In the genomic region with DNA sequence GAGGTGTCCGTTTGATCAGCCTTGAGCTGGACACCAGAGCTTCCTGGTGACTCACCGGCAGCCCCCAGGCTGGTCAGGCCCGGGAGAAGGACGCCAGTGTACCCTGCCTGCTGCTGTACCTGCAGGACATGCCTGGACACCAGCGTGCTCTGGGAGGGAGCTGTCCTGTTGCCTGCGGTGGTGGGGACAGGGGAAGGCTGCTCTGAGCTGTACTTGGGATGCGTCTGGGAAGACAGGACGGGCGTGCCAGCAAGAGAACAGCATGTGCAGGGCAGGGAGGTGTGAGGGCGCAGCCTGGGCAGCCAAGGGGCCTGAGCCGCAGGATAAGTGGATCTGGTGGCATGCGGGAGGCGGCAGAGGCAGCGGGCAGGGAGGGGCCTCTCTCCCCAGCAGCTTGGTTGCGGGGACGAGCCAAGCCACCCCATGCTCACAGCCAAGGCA, we compare ENCODE assay signal across 10 cellular contexts. TPM values are rescaled to one million over a fixed set of nuclear protein-coding genes. Genes with fewer than 3 reads are reported as not detected.
DNase-seq lines count a peak whose midpoint lies in the region; ATAC-seq, FAIRE-seq and TF ChIP-seq lines count a peak whose summit lies in the region.
"Had no signal": no experiment of that assay in that cellular context is flagged by ENCODE, and none has a peak within 500 bp of the region (broad histone marks: within the 10 kb centered on the region; RNA-seq: fewer than 3 reads in every experiment).

No MANE protein-coding gene starts in this region.

- H3K27ac ChIP-seq in keratinocyte (ENCODE audit: control insufficient read depth, insufficient read depth, low read length) (no peak overlapping the region), stomach smooth muscle (ENCODE audit: low read length) (no peak overlapping the region)

- peak; percentile 49 for DNase-seq in activated CD8-positive, alpha-beta memory T cell treated with anti-CD3 and anti-CD28 coated beads, Interleukin-2, amount 50 U/mL, for 48 hours
- no peak for DNase-seq in activated CD8-positive, alpha-beta memory T cell treated with anti-CD3 and anti-CD28 coated beads for 24 hours
- DNase-seq in central memory CD8-positive, alpha-beta T cell (ENCODE audit: low spot score in 2 of 2) = no peak
- peak; percentile 38 for DNase-seq in keratinocyte (ENCODE audit: low read depth, low spot score)
- DNase-seq in occipital lobe (lab: John Stamatoyannopoulos, UW) = no peak
- DNase-seq in OCI-M1 (lab: John Stamatoyannopoulos, UW) = no peak

- H3K9me1 ChIP-seq in keratinocyte (ENCODE audit: control insufficient read depth, extremely low read depth, insufficient read depth, low read length) = no peaks in the 10 kb centered on the region

- H4K20me1 ChIP-seq in keratinocyte (ENCODE audit: control insufficient read depth, extremely low read depth, insufficient read depth, low read length) = no peaks in the 10 kb centered on the region

- no peaks in the 10 kb centered on the region for H3K9me3 Mint-ChIP-seq in central memory CD8-positive, alpha-beta T cell
- H3K9me3 Mint-ChIP-seq: T-helper 1 cell treated with Interleukin-12 subunit alpha and Interleukin-12 subunit beta and Interleukin-4 antibody, amounts not matched to agents 30 μg/mL and 1 μg/mL, for 36 hours had no signal

- peak overlapping the region; percentile 76 for H3K4me2 ChIP-seq in keratinocyte (ENCODE audit: control insufficient read depth, extremely low read depth, insufficient read depth, low read depth, low read length)

- TF ChIP-seq CTCF in keratinocyte (optimal IDR thresholded peaks at IDR 0.05 in 1 of 3, IDR thresholded peaks at IDR 0.05 in 1 of 3, conservative IDR thresholded peaks at IDR 0.05 in 1 of 3; ENCODE audit: extremely low read depth in 1 of 3, insufficient read depth in 2 of 3, low read length in 3 of 3) = no peak

- H3K27me3 Mint-ChIP-seq in central memory CD8-positive, alpha-beta T cell = peaks cover 39% of the 10 kb centered on the region

- H3K9me3 ChIP-seq in keratinocyte (ENCODE audit: control insufficient read depth, low read depth, low read length) (no peaks in the 10 kb centered on the region), stomach smooth muscle (ENCODE audit: control insufficient read depth in 2 of 2, low read length in 2 of 2) (no peaks in the 10 kb centered on the region)

- peaks cover 5% of the 10 kb centered on the region for H3K36me3 Mint-ChIP-seq in central memory CD8-positive, alpha-beta T cell (ENCODE audit: insufficient read depth)

- H3K4me3 Mint-ChIP-seq in central memory CD8-positive, alpha-beta T cell = peak overlapping the region; percentile 27

- H3K27me3 ChIP-seq in keratinocyte (ENCODE audit: control insufficient read depth, extremely low read depth, insufficient read depth, low read length) (peaks cover 4% of the 10 kb centered on the region), stomach smooth muscle (ENCODE audit: control insufficient read depth in 1 of 2, insufficient read depth in 2 of 2, low read length in 2 of 2) (peaks cover 0 to 5% of the 10 kb centered on the region in 2 donors)

- H3K4me3 ChIP-seq in keratinocyte (ENCODE audit: control insufficient read depth in 2 of 3, extremely low read depth in 1 of 3, insufficient read depth in 2 of 3, low read depth in 1 of 3, low read length in 3 of 3) (peak overlapping the region in 2 of 3 experiments; percentile 5 to 42), stomach smooth muscle (ENCODE audit: low read length in 2 of 2) (peak overlapping the region; percentile 36 to 68)

- H3K9ac ChIP-seq in keratinocyte (ENCODE audit: control insufficient read depth, extremely low read depth, insufficient read depth, low read length) (peak overlapping the region; percentile 31), stomach smooth muscle (ENCODE audit: low read length in 2 of 2) (no peak overlapping the region)

- ATAC-seq in central memory CD8-positive, alpha-beta T cell (replicated peaks; ENCODE audit: extremely low read depth, poor library complexity, severe bottlenecking) = no peak
- no peak for ATAC-seq in GM21528 (IDR thresholded peaks at IDR 0.05; ENCODE audit: low FRiP score, unreplicated experiment)

- H2AFZ ChIP-seq in keratinocyte (ENCODE audit: control insufficient read depth, low read length) = peak overlapping the region; percentile 86

- H3K79me2 ChIP-seq in keratinocyte (ENCODE audit: control insufficient read depth, insufficient read depth, low read length) = no peaks in the 10 kb centered on the region

- dilution Hi-C loops in keratinocyte (cut with MboI; ENCODE audit: extremely low pct_ligation_motif_present, low sequenced_read_pairs) = no loop called here

- peaks cover 13% of the 10 kb centered on the region for H3K4me1 Mint-ChIP-seq in central memory CD8-positive, alpha-beta T cell

- FAIRE-seq in keratinocyte (lab: Jason Lieb, UNC) = peak; percentile 67

- no peak overlapping the region for H3K27ac Mint-ChIP-seq in central memory CD8-positive, alpha-beta T cell (ENCODE audit: low read depth)
- H3K27ac Mint-ChIP-seq: T-helper 1 cell treated with Interleukin-12 subunit alpha and Interleukin-12 subunit beta and Interleukin-4 antibody, amounts not matched to agents 30 μg/mL and 1 μg/mL, for 36 hours had no signal

- H3K4me1 ChIP-seq in keratinocyte (ENCODE audit: control insufficient read depth, extremely low read depth, insufficient read depth, low read length) (peaks cover 22% of the 10 kb centered on the region), stomach smooth muscle (ENCODE audit: control insufficient read depth, insufficient read depth, low read length) (peaks cover 21% of the 10 kb centered on the region)

- H3K36me3 ChIP-seq in keratinocyte (ENCODE audit: control insufficient read depth in 2 of 2, extremely low read depth in 1 of 2, insufficient read depth in 2 of 2, low read length in 2 of 2) (no peaks in the 10 kb centered on the region), stomach smooth muscle (ENCODE audit: control insufficient read depth in 2 of 2, insufficient read depth in 2 of 2, low read length in 2 of 2) (no peaks in the 10 kb centered on the region)

RNA-seq across cellular contexts. Expression of gene TTLL11, which starts 32.8 kb away (rescaled TPM):
- 7.6 to 8.5 TPM (median 8.0 TPM) in 3 replicates for polyA plus RNA-seq in keratinocyte
- polyA plus RNA-seq in keratinocyte (2011; ENCODE audit: low read depth) = 1.4 TPM
- polyA plus RNA-seq in keratinocyte (2011; cell fraction: cytosol; rRNA removed) = 6.7 and 8.0 TPM in 2 replicates
- 12.3 and 19.0 TPM in 2 replicates for polyA plus RNA-seq in keratinocyte (2011; cell fraction: nucleus; rRNA removed)
- 3.3 and 8.1 TPM in 2 replicates for polyA plus RNA-seq in keratinocyte (2012; ENCODE audit: low replicate concordance)
- 7.4 to 13.2 TPM (median 10.3 TPM) in 3 replicates for polyA minus RNA-seq in keratinocyte
- 7.3 TPM for polyA minus RNA-seq in keratinocyte (2011; cell fraction: cytosol; rRNA and poly(A)+ RNA removed)
- 7.8 and 12.6 TPM in 2 replicates for polyA minus RNA-seq in keratinocyte (2011; cell fraction: nucleus; rRNA and poly(A)+ RNA removed)
- 26.8 TPM for total RNA-seq in occipital lobe

RNA-seq across cellular contexts. Expression of gene NDUFA8, which starts 33.7 kb away (rescaled TPM):
- 87.9 to 105 TPM (median 90.9 TPM) in 3 replicates for polyA plus RNA-seq in keratinocyte
- 67.3 TPM for polyA plus RNA-seq in keratinocyte (2011; ENCODE audit: low read depth)
- 78.3 and 81.9 TPM in 2 replicates for polyA plus RNA-seq in keratinocyte (2011; cell fraction: cytosol; rRNA removed)
- polyA plus RNA-seq in keratinocyte (2011; cell fraction: nucleus; rRNA removed) = 42.8 and 43.5 TPM in 2 replicates
- 72.5 and 90.2 TPM in 2 replicates for polyA plus RNA-seq in keratinocyte (2012; ENCODE audit: low replicate concordance)
- 19.5 to 50.4 TPM (median 40.1 TPM) in 3 replicates for polyA minus RNA-seq in keratinocyte
- 52.2 TPM for polyA minus RNA-seq in keratinocyte (2011; cell fraction: cytosol; rRNA and poly(A)+ RNA removed)
- 7.8 and 14.0 TPM in 2 replicates for polyA minus RNA-seq in keratinocyte (2011; cell fraction: nucleus; rRNA and poly(A)+ RNA removed)
- total RNA-seq in occipital lobe = 18.2 TPM

RNA-seq across cellular contexts. Expression of gene MORN5, which starts 33.8 kb away (rescaled TPM):
- polyA plus RNA-seq in keratinocyte = not detected in 3 replicates
- polyA plus RNA-seq in keratinocyte (2011; ENCODE audit: low read depth) = not detected
- polyA plus RNA-seq in keratinocyte (2011; cell fraction: cytosol; rRNA removed) = not detected in 2 replicates
- not detected in 2 replicates for polyA plus RNA-seq in keratinocyte (2011; cell fraction: nucleus; rRNA removed)
- polyA plus RNA-seq in keratinocyte (2012; ENCODE audit: low replicate concordance) = not detected in 2 replicates
- not detected in 3 replicates for polyA minus RNA-seq in keratinocyte
- not detected for polyA minus RNA-seq in keratinocyte (2011; cell fraction: cytosol; rRNA and poly(A)+ RNA removed)
- polyA minus RNA-seq in keratinocyte (2011; cell fraction: nucleus; rRNA and poly(A)+ RNA removed) = not detected in 2 replicates
- 1.2 TPM for total RNA-seq in occipital lobe
- total RNA-seq: lower leg skin had no signal

Comparison
In these comparisons a context has a peak if more than half of its experiments do, and no peak if none do; other contexts are left out.
1. DNase-seq: peak in activated CD8-positive, alpha-beta memory T cell treated with anti-CD3 and anti-CD28 coated beads, Interleukin-2, amount 50 U/mL, for 48 hours (single experiment) and keratinocyte (single experiment); none in activated CD8-positive, alpha-beta memory T cell treated with anti-CD3 and anti-CD28 coated beads for 24 hours (single experiment), central memory CD8-positive, alpha-beta T cell (0 of 2), occipital lobe (single experiment) and OCI-M1 (single experiment).